Comparison of ENCODE assay signal across 1 cellular context in the genomic region with DNA sequence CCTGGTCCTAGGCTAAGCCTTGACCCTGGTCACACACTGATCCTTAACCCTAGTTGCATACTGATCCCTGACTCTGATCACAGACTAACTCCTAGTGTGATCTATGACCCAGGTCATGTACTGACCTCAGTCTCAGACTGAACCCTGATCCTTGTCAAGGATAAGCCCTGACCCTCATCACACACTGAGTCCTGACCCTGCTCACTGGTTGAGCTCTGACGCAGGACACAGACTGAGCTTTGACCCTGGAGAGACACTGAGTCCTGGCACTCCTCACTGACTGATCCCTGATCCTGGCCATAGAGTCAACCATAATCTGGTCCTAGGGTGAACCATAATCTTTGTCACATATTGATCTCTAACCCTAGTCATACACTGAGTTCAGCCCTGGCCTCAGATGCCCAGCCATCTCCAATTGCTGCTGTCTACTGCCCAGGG.
TF ChIP-seq lines count a peak whose summit lies in the region.

No MANE protein-coding gene starts in this region.

TF ChIP-seq in HepG2, 621 proteins besides CTCF, POLR2A, EP300 and RAD21 (continued from another document):
- TF ChIP-seq, protein P1, sequence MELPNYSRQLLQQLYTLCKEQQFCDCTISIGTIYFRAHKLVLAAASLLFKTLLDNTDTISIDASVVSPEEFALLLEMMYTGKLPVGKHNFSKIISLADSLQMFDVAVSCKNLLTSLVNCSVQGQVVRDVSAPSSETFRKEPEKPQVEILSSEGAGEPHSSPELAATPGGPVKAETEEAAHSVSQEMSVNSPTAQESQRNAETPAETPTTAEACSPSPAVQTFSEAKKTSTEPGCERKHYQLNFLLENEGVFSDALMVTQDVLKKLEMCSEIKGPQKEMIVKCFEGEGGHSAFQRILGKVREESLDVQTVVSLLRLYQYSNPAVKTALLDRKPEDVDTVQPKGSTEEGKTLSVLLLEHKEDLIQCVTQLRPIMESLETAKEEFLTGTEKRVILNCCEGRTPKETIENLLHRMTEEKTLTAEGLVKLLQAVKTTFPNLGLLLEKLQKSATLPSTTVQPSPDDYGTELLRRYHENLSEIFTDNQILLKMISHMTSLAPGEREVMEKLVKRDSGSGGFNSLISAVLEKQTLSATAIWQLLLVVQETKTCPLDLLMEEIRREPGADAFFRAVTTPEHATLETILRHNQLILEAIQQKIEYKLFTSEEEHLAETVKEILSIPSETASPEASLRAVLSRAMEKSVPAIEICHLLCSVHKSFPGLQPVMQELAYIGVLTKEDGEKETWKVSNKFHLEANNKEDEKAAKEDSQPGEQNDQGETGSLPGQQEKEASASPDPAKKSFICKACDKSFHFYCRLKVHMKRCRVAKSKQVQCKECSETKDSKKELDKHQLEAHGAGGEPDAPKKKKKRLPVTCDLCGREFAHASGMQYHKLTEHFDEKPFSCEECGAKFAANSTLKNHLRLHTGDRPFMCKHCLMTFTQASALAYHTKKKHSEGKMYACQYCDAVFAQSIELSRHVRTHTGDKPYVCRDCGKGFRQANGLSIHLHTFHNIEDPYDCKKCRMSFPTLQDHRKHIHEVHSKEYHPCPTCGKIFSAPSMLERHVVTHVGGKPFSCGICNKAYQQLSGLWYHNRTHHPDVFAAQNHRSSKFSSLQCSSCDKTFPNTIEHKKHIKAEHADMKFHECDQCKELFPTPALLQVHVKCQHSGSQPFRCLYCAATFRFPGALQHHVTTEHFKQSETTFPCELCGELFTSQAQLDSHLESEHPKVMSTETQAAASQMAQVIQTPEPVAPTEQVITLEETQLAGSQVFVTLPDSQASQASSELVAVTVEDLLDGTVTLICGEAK (IDR thresholded peaks at IDR 0.05) = no peak
- TF ChIP-seq, protein P1 (CRISPR knock-in tag; IDR thresholded peaks at IDR 0.05) = peak; percentile 49; the same call in 1 of the 2 replicates
- TF ChIP-seq, protein P2, sequence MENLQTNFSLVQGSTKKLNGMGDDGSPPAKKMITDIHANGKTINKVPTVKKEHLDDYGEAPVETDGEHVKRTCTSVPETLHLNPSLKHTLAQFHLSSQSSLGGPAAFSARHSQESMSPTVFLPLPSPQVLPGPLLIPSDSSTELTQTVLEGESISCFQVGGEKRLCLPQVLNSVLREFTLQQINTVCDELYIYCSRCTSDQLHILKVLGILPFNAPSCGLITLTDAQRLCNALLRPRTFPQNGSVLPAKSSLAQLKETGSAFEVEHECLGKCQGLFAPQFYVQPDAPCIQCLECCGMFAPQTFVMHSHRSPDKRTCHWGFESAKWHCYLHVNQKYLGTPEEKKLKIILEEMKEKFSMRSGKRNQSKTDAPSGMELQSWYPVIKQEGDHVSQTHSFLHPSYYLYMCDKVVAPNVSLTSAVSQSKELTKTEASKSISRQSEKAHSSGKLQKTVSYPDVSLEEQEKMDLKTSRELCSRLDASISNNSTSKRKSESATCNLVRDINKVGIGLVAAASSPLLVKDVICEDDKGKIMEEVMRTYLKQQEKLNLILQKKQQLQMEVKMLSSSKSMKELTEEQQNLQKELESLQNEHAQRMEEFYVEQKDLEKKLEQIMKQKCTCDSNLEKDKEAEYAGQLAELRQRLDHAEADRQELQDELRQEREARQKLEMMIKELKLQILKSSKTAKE (CRISPR knock-in tag; IDR thresholded peaks at IDR 0.05; ENCODE audit: borderline replicate concordance) = 0 out of 2 replicates have a peak, but pooled peaks have one; percentile 13
- TF ChIP-seq NR2F1 (CRISPR knock-in tag; IDR thresholded peaks at IDR 0.05) = peak; percentile 63 to 71
